In genomic region chr20:53599910-53600632, GRCh38 we compare ENCODE assay signal across 20 cellular contexts. TPM values are rescaled to one million over a fixed set of nuclear protein-coding genes. Genes with fewer than 3 reads are reported as not detected.
DNase-seq lines count a peak whose midpoint lies in the region; TF ChIP-seq lines count a peak whose summit lies in the region.
"Had no signal": no experiment of that assay in that cellular context is flagged by ENCODE, and none has a peak within 500 bp of the region (broad histone marks: within the 10 kb centered on the region; RNA-seq: fewer than 3 reads in every experiment).

No MANE protein-coding gene starts in this region.

- no peaks in the 10 kb centered on the region for H4K20me1 ChIP-seq in OCI-LY1 (ENCODE audit: insufficient read depth, low read length)

- H3K9me3 Mint-ChIP-seq in activated naive CD8-positive, alpha-beta T cell (ENCODE audit: low read depth), result no peaks in the 10 kb centered on the region
- H3K9me3 Mint-ChIP-seq in activated naive CD8-positive, alpha-beta T cell treated with anti-CD3 and anti-CD28 coated beads for 36 hours, result no peaks in the 10 kb centered on the region
- H3K9me3 Mint-ChIP-seq in endothelial cell (ENCODE audit: unreplicated experiment), result no peaks in the 10 kb centered on the region
- H3K9me3 Mint-ChIP-seq: effector memory CD8-positive, alpha-beta T cell; HFFc6; neural crest cell; stimulated activated naive CD8-positive, alpha-beta T cell treated with anti-CD3 and anti-CD28 coated beads, Interleukin-15, Interleukin-2, amounts not matched to agents 100 ng/mL and 50 ng/mL, for 24 hours had no signal

- no peak overlapping the region for H3K4me2 ChIP-seq in OCI-LY1 (ENCODE audit: low read length)

- no peaks in the 10 kb centered on the region for H3K27me3 Mint-ChIP-seq in activated naive CD8-positive, alpha-beta T cell
- H3K27me3 Mint-ChIP-seq in activated naive CD8-positive, alpha-beta T cell treated with anti-CD3 and anti-CD28 coated beads for 36 hours, result no peaks in the 10 kb centered on the region
- peaks cover 2% of the 10 kb centered on the region for H3K27me3 Mint-ChIP-seq in endothelial cell (ENCODE audit: unreplicated experiment)
- H3K27me3 Mint-ChIP-seq: effector memory CD8-positive, alpha-beta T cell; stimulated activated naive CD8-positive, alpha-beta T cell treated with anti-CD3 and anti-CD28 coated beads, Interleukin-15, Interleukin-2, amounts not matched to agents 100 ng/mL and 50 ng/mL, for 24 hours had no signal

- no peak overlapping the region for H3K4me3 Mint-ChIP-seq in activated naive CD8-positive, alpha-beta T cell
- H3K4me3 Mint-ChIP-seq in activated naive CD8-positive, alpha-beta T cell treated with anti-CD3 and anti-CD28 coated beads for 36 hours, result no peak overlapping the region
- H3K4me3 Mint-ChIP-seq in endothelial cell (ENCODE audit: unreplicated experiment), result no peak overlapping the region
- H3K4me3 Mint-ChIP-seq: HFFc6; stimulated activated naive CD8-positive, alpha-beta T cell treated with anti-CD3 and anti-CD28 coated beads, Interleukin-15, Interleukin-2, amounts not matched to agents 100 ng/mL and 50 ng/mL, for 24 hours had no signal

- H3K36me3 ChIP-seq in OCI-LY1 (ENCODE audit: insufficient read depth, low read length) (no peaks in the 10 kb centered on the region), tibial artery (no peaks in the 10 kb centered on the region), tibial nerve (no peaks in the 10 kb centered on the region)
- H3K36me3 ChIP-seq: MG63, vagina had no signal

- H2AFZ ChIP-seq in OCI-LY1 (ENCODE audit: low read length), result no peak overlapping the region

- no peak for DNase-seq in activated naive CD8-positive, alpha-beta T cell treated with anti-CD3 and anti-CD28 coated beads for 36 hours
- DNase-seq in endothelial cell (ENCODE audit: low spot score) (no peak), tibial artery (peak; percentile 14 to 20), tibial nerve (ENCODE audit: low spot score in 2 of 2) (no peak), epidermal melanocyte (ENCODE audit: insufficient read length, low spot score) (no peak), globus pallidus (ENCODE audit: low spot score) (no peak)
- DNase-seq: amygdala; Calu3; cerebellar nuclear complex; effector memory CD8-positive, alpha-beta T cell; HFFc6; mesenchymal stem cell; MG63; NCI-H187 treated with DMSO at 0.1 percent for 48 hours; NK-92 treated with Interleukin-12 subunit alpha and Interleukin-12 subunit beta, amount 100 ng/mL, for 24 hours had no signal

- H3K4me1 Mint-ChIP-seq in activated naive CD8-positive, alpha-beta T cell (ENCODE audit: low read depth), result peaks cover 65% of the 10 kb centered on the region
- peaks cover 44% of the 10 kb centered on the region for H3K4me1 Mint-ChIP-seq in activated naive CD8-positive, alpha-beta T cell treated with anti-CD3 and anti-CD28 coated beads for 36 hours
- H3K4me1 Mint-ChIP-seq in endothelial cell (ENCODE audit: unreplicated experiment), result peaks cover 32% of the 10 kb centered on the region

- H3K9me3 ChIP-seq in OCI-LY1 (ENCODE audit: low read length), result no peaks in the 10 kb centered on the region
- H3K9me3 ChIP-seq in tibial artery, result no peaks in the 10 kb centered on the region
- no peaks in the 10 kb centered on the region for H3K9me3 ChIP-seq in tibial nerve
- H3K9me3 ChIP-seq: MG63, vagina had no signal

- H3K36me3 Mint-ChIP-seq in activated naive CD8-positive, alpha-beta T cell, result peaks cover 13% of the 10 kb centered on the region
- H3K36me3 Mint-ChIP-seq in activated naive CD8-positive, alpha-beta T cell treated with anti-CD3 and anti-CD28 coated beads for 36 hours, result peaks cover 28% of the 10 kb centered on the region
- no peaks in the 10 kb centered on the region for H3K36me3 Mint-ChIP-seq in endothelial cell (ENCODE audit: low read depth, unreplicated experiment)

- no peaks in the 10 kb centered on the region for H3K9me2 ChIP-seq in OCI-LY1 (ENCODE audit: low read depth, low read length)

- H3K27me3 ChIP-seq in OCI-LY1 (ENCODE audit: insufficient read depth, low read length), result no peaks in the 10 kb centered on the region
- H3K27me3 ChIP-seq in tibial artery, result no peaks in the 10 kb centered on the region
- H3K27me3 ChIP-seq in tibial nerve, result no peaks in the 10 kb centered on the region
- H3K27me3 ChIP-seq: MG63, vagina had no signal

- peak overlapping the region; percentile 50 for H3K27ac Mint-ChIP-seq in activated naive CD8-positive, alpha-beta T cell
- no peak overlapping the region for H3K27ac Mint-ChIP-seq in activated naive CD8-positive, alpha-beta T cell treated with anti-CD3 and anti-CD28 coated beads for 36 hours
- H3K27ac Mint-ChIP-seq in endothelial cell (ENCODE audit: unreplicated experiment), result peak overlapping the region; percentile 0
- H3K27ac Mint-ChIP-seq: HFFc6; stimulated activated naive CD8-positive, alpha-beta T cell treated with anti-CD3 and anti-CD28 coated beads, Interleukin-15, Interleukin-2, amounts not matched to agents 100 ng/mL and 50 ng/mL, for 24 hours had no signal

- peaks cover 18% of the 10 kb centered on the region for H3K79me2 ChIP-seq in OCI-LY1 (ENCODE audit: insufficient read depth, low read length)

- intact Hi-C loops in tibial artery (cut with DNase I; ENCODE audit: low total_unique reads), result no loop called here

- H3F3A ChIP-seq in OCI-LY1 (ENCODE audit: insufficient read depth, low read length), result peaks cover 3% of the 10 kb centered on the region; the same call in 1 of the 2 replicates

- WGBS in tibial nerve, 2 donors, result 72 to 75% methylated on average over 13 of the region's 13 CpGs

- TF ChIP-seq POLR2A in tibial nerve (IDR thresholded peaks at IDR 0.05), result no peak

- H3K27ac ChIP-seq in OCI-LY1 (ENCODE audit: low read depth, low read length, poor library complexity, severe bottlenecking) (peak overlapping the region; percentile 78), tibial artery (no peak overlapping the region), tibial nerve (no peak overlapping the region)
- H3K27ac ChIP-seq: vagina had no signal

- no peak overlapping the region for H3K9ac ChIP-seq in OCI-LY1 (ENCODE audit: low read length)

- peaks cover 54% of the 10 kb centered on the region for H3K4me1 ChIP-seq in OCI-LY1 (ENCODE audit: insufficient read depth, low read length, severe bottlenecking)
- H3K4me1 ChIP-seq in tibial artery, result peaks cover 0 to 11% (median 6%) of the 10 kb centered on the region in 4 donors
- H3K4me1 ChIP-seq in tibial nerve, result peaks cover 0 to 18% (median 7%) of the 10 kb centered on the region in 4 donors

- TF ChIP-seq CTCF in OCI-LY1 (IDR thresholded peaks at IDR 0.05; ENCODE audit: low read length) (no peak), endothelial cell (IDR thresholded peaks at IDR 0.05; ENCODE audit: unreplicated experiment) (no peak), tibial artery (IDR thresholded peaks at IDR 0.05) (no peak), tibial nerve (IDR thresholded peaks at IDR 0.05) (no peak)

- TF ChIP-seq EP300 in tibial nerve (IDR thresholded peaks at IDR 0.05), result no peak

- H3K4me3 ChIP-seq in OCI-LY1 (ENCODE audit: low read depth, low read length, poor library complexity, severe bottlenecking), result no peak overlapping the region
- no peak overlapping the region for H3K4me3 ChIP-seq in tibial artery
- no peak overlapping the region for H3K4me3 ChIP-seq in tibial nerve
- H3K4me3 ChIP-seq: MG63, vagina had no signal

RNA-seq across cellular contexts. Expression of gene ZNF217, which starts 6.4 kb away (rescaled TPM):
- total RNA-seq in activated naive CD8-positive, alpha-beta T cell treated with anti-CD3 and anti-CD28 coated beads for 36 hours, result 10 to 100 TPM; 55.6 to 59.0 TPM
- total RNA-seq in endothelial cell (ENCODE audit: unreplicated experiment) (76.7 TPM), tibial nerve (10 to 100 TPM; 21.4 to 24.3 (median 23.1) TPM)

Comparison
In these comparisons a context has a peak if more than half of its experiments do, and no peak if none do; other contexts are left out.
1. DNase-seq: peak in tibial artery (2 of 2); none in activated naive CD8-positive, alpha-beta T cell treated with anti-CD3 and anti-CD28 coated beads for 36 hours (single experiment), endothelial cell (single experiment), tibial nerve (0 of 2), epidermal melanocyte (single experiment) and globus pallidus (single experiment).